In genomic region chr6:26311385-26312095, GRCh38 we compare ENCODE assay signal across 1 cellular context.
TF ChIP-seq lines count a peak whose summit lies in the region.

No MANE protein-coding gene starts in this region.

TF ChIP-seq in HEK293, 187 proteins besides CTCF, POLR2A, EP300 and RAD21 (continued from another document):
- TF ChIP-seq KLF8 (tag by site-specific recombination; IDR thresholded peaks at IDR 0.05) (peak; percentile 53; the same call in 1 of the 2 replicates), ZNF449 (tag by site-specific recombination; IDR thresholded peaks at IDR 0.05) (no peak), ZNF626 (tag by site-specific recombination; IDR thresholded peaks at IDR 0.05) (no peak), ZNF354C (tag by site-specific recombination; IDR thresholded peaks at IDR 0.05; ENCODE audit: borderline replicate concordance, low read depth) (no peak), ZNF2 (tag by site-specific recombination; IDR thresholded peaks at IDR 0.05) (peak; percentile 87), BCL11A (tag by site-specific recombination; IDR thresholded peaks at IDR 0.05; ENCODE audit: low read depth) (no peak), ZNF394 (tag by site-specific recombination; IDR thresholded peaks at IDR 0.05; ENCODE audit: borderline replicate concordance) (peak; percentile 43; the same call in 1 of the 2 replicates), GLI4 (tag by site-specific recombination; IDR thresholded peaks at IDR 0.05) (0 out of 2 replicates have a peak, but pooled peaks have one; percentile 50), ZNF366 (tag by site-specific recombination; conservative IDR thresholded peaks at IDR 0.05) (peak; percentile 74), PRDM1 (tag by site-specific recombination; IDR thresholded peaks at IDR 0.05) (peak; percentile 72; the same call in 1 of the 2 replicates), ZNF670 (tag by site-specific recombination; IDR thresholded peaks at IDR 0.05; ENCODE audit: low read depth) (no peak), ZNF223 (tag by site-specific recombination; IDR thresholded peaks at IDR 0.05) (no peak), SP7 (tag by site-specific recombination; IDR thresholded peaks at IDR 0.05) (peak; percentile 63), ZNF324 (tag by site-specific recombination; IDR thresholded peaks at IDR 0.05) (peak; percentile 43), ZNF311 (tag by site-specific recombination; IDR thresholded peaks at IDR 0.05; ENCODE audit: borderline replicate concordance) (no peak), ZNF530 (tag by site-specific recombination; IDR thresholded peaks at IDR 0.05; ENCODE audit: low read depth) (no peak), IKZF3 (tag by site-specific recombination; IDR thresholded peaks at IDR 0.05) (peak; percentile 44), ZNF623 (tag by site-specific recombination; IDR thresholded peaks at IDR 0.05) (no peak), ZNF146 (tag by site-specific recombination; IDR thresholded peaks at IDR 0.05) (0 out of 2 replicates have a peak, but pooled peaks have one; percentile 27), HOXC10 (CRISPR knock-in tag; IDR thresholded peaks at IDR 0.05) (no peak), ZNF114 (tag by site-specific recombination; IDR thresholded peaks at IDR 0.05) (no peak), PATZ1 (tag by site-specific recombination; IDR thresholded peaks at IDR 0.05) (no peak), ZNF433 (tag by site-specific recombination; IDR thresholded peaks at IDR 0.05; ENCODE audit: low read depth) (no peak), TSHZ1 (tag by site-specific recombination; IDR thresholded peaks at IDR 0.05; ENCODE audit: borderline replicate concordance) (peak; percentile 10; the same call in 1 of the 2 replicates), ZNF621 (tag by site-specific recombination; IDR thresholded peaks at IDR 0.05) (no peak), MYNN (tag by site-specific recombination; IDR thresholded peaks at IDR 0.05; ENCODE audit: borderline replicate concordance) (no peak), ZNF571 (tag by site-specific recombination; IDR thresholded peaks at IDR 0.05) (no peak), SCRT2 (tag by site-specific recombination; IDR thresholded peaks at IDR 0.05) (no peak), ZNF24 (tag by site-specific recombination; IDR thresholded peaks at IDR 0.05) (0 out of 2 replicates have a peak, but pooled peaks have one; percentile 47), TCF7L2 (IDR thresholded peaks at IDR 0.05; ENCODE audit: borderline replicate concordance, low read depth, low read length) (no peak), ZNF610 (tag by site-specific recombination; IDR thresholded peaks at IDR 0.05; ENCODE audit: borderline replicate concordance) (peak; percentile 44; the same call in 1 of the 2 replicates), OVOL3 (tag by site-specific recombination; IDR thresholded peaks at IDR 0.05) (0 out of 2 replicates have a peak, but pooled peaks have one; percentile 9), ZNF768 (tag by site-specific recombination; IDR thresholded peaks at IDR 0.05) (no peak), ZNF221 (tag by site-specific recombination; IDR thresholded peaks at IDR 0.05; ENCODE audit: borderline replicate concordance) (no peak; the same call in 1 of the 2 replicates), ZNF302 (tag by site-specific recombination; IDR thresholded peaks at IDR 0.05; ENCODE audit: low read depth) (no peak), ZNF157 (tag by site-specific recombination; IDR thresholded peaks at IDR 0.05) (no peak), ZNF654 (tag by site-specific recombination; IDR thresholded peaks at IDR 0.05; ENCODE audit: low read depth) (peak; percentile 27), YY2 (tag by site-specific recombination; IDR thresholded peaks at IDR 0.05) (no peak)
TF ChIP-seq in HEK293: peak in this region for 52.
